In genomic region chr1:39572379-39573096, GRCh38 we compare ENCODE assay signal across 11 cellular contexts. TPM values are rescaled to one million over a fixed set of nuclear protein-coding genes. Genes with fewer than 3 reads are reported as not detected.
DNase-seq lines count a peak whose midpoint lies in the region; ATAC-seq and TF ChIP-seq lines count a peak whose summit lies in the region.
"Had no signal": no experiment of that assay in that cellular context is flagged by ENCODE, and none has a peak within 500 bp of the region (broad histone marks: within the 10 kb centered on the region; RNA-seq: fewer than 3 reads in every experiment).

No MANE protein-coding gene starts in this region.

- no peak overlapping the region for H3K9ac ChIP-seq in fibroblast of lung (ENCODE audit: insufficient read depth, low read length)

- TF ChIP-seq CTCF in OCI-LY7 (conservative IDR thresholded peaks at IDR 0.05; ENCODE audit: low read length) (no peak), fibroblast of lung (conservative IDR thresholded peaks at IDR 0.05 in 1 of 2, IDR thresholded peaks at IDR 0.05 in 1 of 2; ENCODE audit: low read depth in 1 of 2, low read length in 2 of 2) (no peak)

- H3K9me3 ChIP-seq in OCI-LY7 (ENCODE audit: low read length) (no peaks in the 10 kb centered on the region), fibroblast of lung (ENCODE audit: control insufficient read depth, insufficient read depth, low read depth, low read length) (no peaks in the 10 kb centered on the region)

- POLR2A ChIA-PET in OCI-LY7 (lab: Charles Lee) = interaction anchor here (0.6 kb wide), 3 partner anchors 12 to 724 kb away, joined by 3 read pairs; no protein-coding TSS in a partner anchor

- H4K20me1 ChIP-seq in OCI-LY7 (ENCODE audit: insufficient read depth, low read length) (peaks cover 49% of the 10 kb centered on the region), fibroblast of lung (ENCODE audit: control insufficient read depth, extremely low read depth, insufficient read depth, low read length) (peaks cover 11% of the 10 kb centered on the region)

- DNase-seq in stimulated activated CD4-positive, alpha-beta T cell treated with anti-CD3 and anti-CD28 coated beads, Interleukin-1b, Interleukin-23, amount 100 ng/mL, for 48 hours = peak; percentile 12
- no peak for DNase-seq in stimulated activated CD4-positive, alpha-beta T cell treated with anti-CD3 and anti-CD28 coated beads, Interleukin-12 subunit alpha, Interleukin-12 subunit beta, amount 100 ng/mL, for 4 hours
- no peak for DNase-seq in OCI-LY7 (ENCODE audit: low spot score)
- DNase-seq in fibroblast of lung (ENCODE audit: low read depth in 2 of 2) = no peak
- DNase-seq in AG08395 (ENCODE audit: low spot score) = no peak
- DNase-seq: caudate nucleus, KG1 had no signal

- ATAC-seq in GM18907 (IDR thresholded peaks at IDR 0.05; ENCODE audit: unreplicated experiment) = no peak
- ATAC-seq in GM19023 (IDR thresholded peaks at IDR 0.05; ENCODE audit: unreplicated experiment) = no peak
- no peak for ATAC-seq in HG02798 (IDR thresholded peaks at IDR 0.05; ENCODE audit: poor library complexity, unreplicated experiment)
- ATAC-seq: esophagus mucosa had no signal

- H3K27me3 ChIP-seq in fibroblast of lung (ENCODE audit: control insufficient read depth, insufficient read depth, low read length) = no peaks in the 10 kb centered on the region

- H3K4me3 ChIP-seq in OCI-LY7 (ENCODE audit: low read depth, low read length, poor library complexity, severe bottlenecking) (peak overlapping the region; percentile 98), fibroblast of lung (replicated peaks in 1 of 4; ENCODE audit: control extremely low read depth in 1 of 4, insufficient read depth in 1 of 4, low read depth in 3 of 4, low read length in 4 of 4) (peak overlapping the region in 3 of 4 experiments; percentile 10 to 87 (median 47))

- H3K27ac ChIP-seq in OCI-LY7 (ENCODE audit: low read depth, low read length, poor library complexity, severe bottlenecking) = no peak overlapping the region
- H3K27ac ChIP-seq in fibroblast of lung (ENCODE audit: insufficient read depth, low read length) = no peak overlapping the region

- H3K9me2 ChIP-seq in OCI-LY7 (ENCODE audit: insufficient read depth, low read length) = no peaks in the 10 kb centered on the region

- intact Hi-C loops in OCI-LY7 (cut with micrococcal nuclease; ENCODE audit: unreplicated experiment) = no loop called here

- H3K4me2 ChIP-seq in OCI-LY7 (ENCODE audit: low read length) (peak overlapping the region; percentile 94), fibroblast of lung (ENCODE audit: extremely low read depth, insufficient read depth, low read length) (peak overlapping the region; percentile 59)

- H3K4me1 ChIP-seq in OCI-LY7 (ENCODE audit: insufficient read depth, low read length, poor library complexity, severe bottlenecking) = peaks cover 28% of the 10 kb centered on the region
- H3K4me1 ChIP-seq in fibroblast of lung (ENCODE audit: control insufficient read depth, extremely low read depth, insufficient read depth, low read length) = peaks cover 5% of the 10 kb centered on the region

- CTCF ChIA-PET in OCI-LY7 (lab: Charles Lee; ENCODE audit: unreplicated experiment) = no interaction called here

- H3K36me3 ChIP-seq in OCI-LY7 (ENCODE audit: insufficient read depth, low read length) = peaks cover 86% of the 10 kb centered on the region
- H3K36me3 ChIP-seq in fibroblast of lung (ENCODE audit: control insufficient read depth, insufficient read depth, low read length) = peaks cover 31% of the 10 kb centered on the region

- no peak overlapping the region for H2AFZ ChIP-seq in OCI-LY7 (ENCODE audit: low read length)
- no peak overlapping the region for H2AFZ ChIP-seq in fibroblast of lung (ENCODE audit: low read length)

- no TSS peak for BruUV-seq in OCI-LY7 (replicated peaks; lab: Mats Ljungman, UMichigan)

- H3K79me2 ChIP-seq in OCI-LY7 (ENCODE audit: insufficient read depth, low read depth, low read length) (peaks cover 56% of the 10 kb centered on the region), fibroblast of lung (ENCODE audit: control insufficient read depth, insufficient read depth, low read length) (peaks cover 69% of the 10 kb centered on the region)

RNA-seq across cellular contexts. Expression of gene PABPC4, which starts 4.1 kb away (rescaled TPM):
- total RNA-seq in OCI-LY7 (2014; rRNA removed; shearing (Covaris generic)) = 132 and 166 TPM in 2 replicates
- total RNA-seq in OCI-LY7 (2022) (292 and 315 TPM in 2 replicates), fibroblast of lung (229 and 276 TPM in 2 replicates)
- 102 and 141 TPM in 2 replicates for polyA plus RNA-seq in fibroblast of lung
- polyA plus RNA-seq in fibroblast of lung (2012) = 166 and 219 TPM in 2 replicates
- polyA minus RNA-seq in fibroblast of lung (ENCODE audit: low replicate concordance) = 258 and 349 TPM in 2 replicates
